In the genomic region with DNA sequence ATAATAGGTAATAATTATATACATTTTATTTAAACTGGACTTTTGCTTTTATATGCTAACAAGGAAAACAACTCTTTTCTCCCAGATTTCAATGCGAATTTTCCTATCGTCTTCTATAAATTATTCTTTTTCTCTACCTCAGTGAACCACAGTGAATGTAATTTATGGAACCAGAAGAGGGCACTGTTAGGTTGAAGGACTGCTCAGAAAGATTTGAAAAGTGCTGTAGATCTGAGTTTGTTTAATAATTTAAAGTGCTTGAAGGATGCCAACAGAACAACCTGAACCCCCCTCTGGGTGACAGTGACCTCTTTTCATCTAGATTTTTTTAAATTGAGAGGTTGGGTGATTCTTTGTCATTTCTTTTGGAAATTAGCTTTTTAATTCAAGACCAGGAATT, we compare ENCODE assay signal across 8 cellular contexts. TPM values are rescaled to one million over a fixed set of nuclear protein-coding genes. Genes with fewer than 3 reads are reported as not detected.
DNase-seq lines count a peak whose midpoint lies in the region; ATAC-seq and TF ChIP-seq lines count a peak whose summit lies in the region.

No MANE protein-coding gene starts in this region.

- H3K4me1 Mint-ChIP-seq in chondrocyte (ENCODE audit: low read depth) = peaks cover 4% of the 10 kb centered on the region
- H3K4me1 Mint-ChIP-seq in effector memory CD8-positive, alpha-beta T cell (ENCODE audit: low read depth in 2 of 2) = peaks cover 0 to 3% of the 10 kb centered on the region in 2 donors

- no peak overlapping the region for H3K27ac Mint-ChIP-seq in chondrocyte (ENCODE audit: unreplicated experiment)
- no peak overlapping the region for H3K27ac Mint-ChIP-seq in effector memory CD8-positive, alpha-beta T cell

- H3K9me3 Mint-ChIP-seq in chondrocyte (ENCODE audit: low read depth) = no peaks in the 10 kb centered on the region
- H3K9me3 Mint-ChIP-seq in effector memory CD8-positive, alpha-beta T cell = no peaks in the 10 kb centered on the region

- H3K36me3 Mint-ChIP-seq in chondrocyte (ENCODE audit: low read depth) = no peaks in the 10 kb centered on the region
- H3K36me3 Mint-ChIP-seq in effector memory CD8-positive, alpha-beta T cell (ENCODE audit: insufficient read depth) = no peaks in the 10 kb centered on the region

- ATAC-seq in effector memory CD8-positive, alpha-beta T cell (replicated peaks) = no peak

- peak; percentile 80 for TF ChIP-seq CTCF in chondrocyte (IDR thresholded peaks at IDR 0.05)

- H3K27me3 Mint-ChIP-seq in chondrocyte (ENCODE audit: low read depth) = peaks cover 30% of the 10 kb centered on the region
- peaks cover 6 to 8% of the 10 kb centered on the region in 2 donors for H3K27me3 Mint-ChIP-seq in effector memory CD8-positive, alpha-beta T cell

- H3K4me3 Mint-ChIP-seq in chondrocyte (ENCODE audit: unreplicated experiment) = no peak overlapping the region
- H3K4me3 Mint-ChIP-seq in effector memory CD8-positive, alpha-beta T cell = no peak overlapping the region

- DNase-seq in NCI-H1092 treated with DMSO at 0.1 percent for 48 hours (lab: John Stamatoyannopoulos, UW) (peak; percentile 16), NCI-H1092 (lab: John Stamatoyannopoulos, UW) (no peak), NCI-H524 (lab: John Stamatoyannopoulos, UW) (peak; percentile 46 to 69), chondrocyte (ENCODE audit: low spot score) (no peak), pons (ENCODE audit: low spot score) (peak; percentile 48), NCI-H128 (lab: John Stamatoyannopoulos, UW; ENCODE audit: unreplicated experiment) (no peak), germinal center (ENCODE audit: low spot score) (no peak)
- no peak for DNase-seq in effector memory CD8-positive, alpha-beta T cell

RNA-seq across cellular contexts. Expression of a gene that starts 54.9 kb away (rescaled TPM):
- total RNA-seq in chondrocyte = not detected in 3 replicates

Comparison
In these comparisons a context has a peak if more than half of its experiments do, and no peak if none do; other contexts are left out.
1. DNase-seq: peak in NCI-H1092 treated with DMSO at 0.1 percent for 48 hours (single experiment), NCI-H524 (2 of 2) and pons (single experiment); none in NCI-H1092 (single experiment), chondrocyte (single experiment), NCI-H128 (single experiment), germinal center (single experiment) and effector memory CD8-positive, alpha-beta T cell (0 of 3).